ENCODE assay signal across 30 cellular contexts in genomic region chr1:16196874-16197273, GRCh38.
"Had no signal": no experiment of that assay in that cellular context is flagged by ENCODE, and none has a peak within 500 bp of the region (broad histone marks: within the 10 kb centered on the region; RNA-seq: fewer than 3 reads in every experiment).

No MANE protein-coding gene starts in this region.

- H3K4me1 ChIP-seq: lower lobe of right lung, neural progenitor cell, pancreas, psoas muscle, stomach, testis, upper lobe of right lung had no signal

- H3K27ac Mint-ChIP-seq: nephron progenitor cell, neural progenitor cell had no signal

- H3K9ac ChIP-seq: neural progenitor cell had no signal

- H3K4me3 Mint-ChIP-seq: natural killer cell; nephron progenitor cell; neural progenitor cell; stimulated activated naive B cell treated with anti-CD40 and anti-IgM and Interleukin-4, amounts not matched to agents 10 μg/mL and 1 μg/mL and 100 μg/mL, for 72 hours had no signal

- FAIRE-seq: keratinocyte, pancreas, urothelium cell line had no signal

- H2AFZ ChIP-seq: neural progenitor cell had no signal

- H3K4me1 Mint-ChIP-seq: nephron progenitor cell, neural progenitor cell had no signal

- H3K36me3 Mint-ChIP-seq: naive B cell, natural killer cell had no signal

- DNase-seq: hippocampal formation; kidney glomerular epithelial cell; left cardiac atrium; lower lobe of right lung; mammary epithelial cell; mesenchymal stem cell; naive B cell; natural killer cell; nephron progenitor cell; occipital lobe; stimulated activated CD4-positive, alpha-beta T cell treated with anti-CD3 and anti-CD28 coated beads, Interleukin-12 subunit alpha, Interleukin-12 subunit beta, amount 100 ng/mL, for 4 hours; stimulated activated CD4-positive, alpha-beta T cell treated with anti-CD3 and anti-CD28 coated beads, Interleukin-15, amount 100 ng/mL, for 24 hours; stimulated activated CD4-positive, alpha-beta T cell treated with anti-CD3 and anti-CD28 coated beads, Interleukin-2, amount 100 ng/mL, for 24 hours; stimulated activated CD4-positive, alpha-beta T cell treated with anti-CD3 and anti-CD28 coated beads, Interleukin-4, amount 100 ng/mL, for 1 hour; stimulated activated naive B cell treated with anti-CD40 and anti-IgM and Interleukin-4, amounts not matched to agents 10 μg/mL and 1 μg/mL and 100 μg/mL, for 72 hours; stimulated activated naive CD8-positive, alpha-beta T cell treated with anti-CD3 and anti-CD28 coated beads, Interleukin-15, Interleukin-2, amounts not matched to agents 100 U/mL and 50 U/mL, for 24 hours; stomach; testis; thyroid gland; trophoblast cell had no signal

- H3K27ac ChIP-seq: lower lobe of right lung, neural progenitor cell, neutrophil, pancreas, psoas muscle, skin epidermis, stomach, thyroid gland, upper lobe of right lung had no signal

- ATAC-seq: left cardiac atrium; left lobe of liver; lower lobe of right lung; natural killer cell; pancreas; psoas muscle; sciatic nerve; stimulated activated naive B cell treated with anti-CD40 and anti-IgM and Interleukin-4, amounts not matched to agents 10 μg/mL and 1 μg/mL and 100 μg/mL, for 72 hours; stimulated activated naive CD8-positive, alpha-beta T cell treated with anti-CD3 and anti-CD28 coated beads, Interleukin-15, Interleukin-2, amounts not matched to agents 100 U/mL and 50 U/mL, for 24 hours; upper lobe of right lung had no signal

- H3K9me3 ChIP-seq: lower lobe of right lung, neutrophil, pancreas, psoas muscle, stomach, testis, thyroid gland, upper lobe of right lung had no signal

- H3K36me3 ChIP-seq: neural progenitor cell, neutrophil, pancreas, thyroid gland had no signal

- H3K4me3 ChIP-seq: lower lobe of right lung, neural progenitor cell, pancreas, psoas muscle, skin epidermis, stomach, testis, thyroid gland, upper lobe of right lung had no signal

- H3K9me3 Mint-ChIP-seq: naive B cell, natural killer cell, nephron progenitor cell, neural progenitor cell had no signal

- H3K27me3 Mint-ChIP-seq: naive B cell; stimulated activated naive B cell treated with anti-CD40 and anti-IgM and Interleukin-4, amounts not matched to agents 10 μg/mL and 1 μg/mL and 100 μg/mL, for 72 hours had no signal

- H3K4me2 ChIP-seq: neural progenitor cell had no signal

- H3K27me3 ChIP-seq: neural progenitor cell, neutrophil, pancreas, stomach, testis, thyroid gland, upper lobe of right lung had no signal
